In genomic region chr3:12797124-12797891, GRCh38 we compare ENCODE assay signal across 9 cellular contexts. TPM values are rescaled to one million over a fixed set of nuclear protein-coding genes. Genes with fewer than 3 reads are reported as not detected.
A peak's percentile ranks its signal among the peaks of the same experiment; 100 is the strongest.
DNase-seq lines count a peak whose midpoint lies in the region; ATAC-seq and TF ChIP-seq lines count a peak whose summit lies in the region.
"Had no signal": no experiment of that assay in that cellular context is flagged by ENCODE, and none has a peak within 500 bp of the region (broad histone marks: within the 10 kb centered on the region; RNA-seq: fewer than 3 reads in every experiment).

No MANE protein-coding gene starts in this region.

- peaks cover 31% of the 10 kb centered on the region for H3K4me1 ChIP-seq in testis

- H3K4me3 ChIP-seq in astrocyte of the spinal cord (ENCODE audit: low read depth, low read length) (peak overlapping the region; percentile 72), kidney epithelial cell (ENCODE audit: low read depth, low read length) (peak overlapping the region; percentile 43), testis (peak overlapping the region; percentile 70 to 92)

- no peaks in the 10 kb centered on the region for H3K4me1 Mint-ChIP-seq in T-helper 1 cell treated with Interleukin-12 subunit alpha and Interleukin-12 subunit beta and Interleukin-4 antibody, amounts not matched to agents 30 μg/mL and 1 μg/mL, for 36 hours (ENCODE audit: low read depth)

- peak overlapping the region; percentile 90 to 95 for H3K27ac ChIP-seq in testis
- H3K27ac ChIP-seq: C4-2B had no signal

- H3K27me3 ChIP-seq in kidney epithelial cell (ENCODE audit: control insufficient read depth, insufficient read depth, low read length) (no peaks in the 10 kb centered on the region), testis (no peaks in the 10 kb centered on the region)

- DNase-seq in T-helper 1 cell (no peak), astrocyte of the spinal cord (ENCODE audit: low read depth, low spot score) (no peak), kidney epithelial cell (ENCODE audit: low read depth) (no peak), testis (no peak), ureter (ENCODE audit: low spot score) (no peak), DMS 273 treated with DMSO at 0.1 percent for 48 hours (lab: John Stamatoyannopoulos, UW) (no peak)

- TF ChIP-seq CTCF in astrocyte of the spinal cord (IDR thresholded peaks at IDR 0.05; ENCODE audit: low read depth, low read length) (no peak), kidney epithelial cell (IDR thresholded peaks at IDR 0.05; ENCODE audit: insufficient read depth, low read length, poor library complexity, severe bottlenecking) (no peak), testis (IDR thresholded peaks at IDR 0.05) (no peak)

- peaks cover 37% of the 10 kb centered on the region for H3K27me3 Mint-ChIP-seq in T-helper 1 cell treated with Interleukin-12 subunit alpha and Interleukin-12 subunit beta and Interleukin-4 antibody, amounts not matched to agents 30 μg/mL and 1 μg/mL, for 36 hours (ENCODE audit: low read depth)

- in situ Hi-C loops in astrocyte of the spinal cord (cut with HindIII; ENCODE audit: low sequenced_read_pairs): no loop called here

- WGBS in testis, 2 donors: 22 to 27% methylated on average over 14 to 16 of the region's 17 CpGs

- no peak overlapping the region for H3K27ac Mint-ChIP-seq in T-helper 1 cell treated with Interleukin-12 subunit alpha and Interleukin-12 subunit beta and Interleukin-4 antibody, amounts not matched to agents 30 μg/mL and 1 μg/mL, for 36 hours

- no peaks in the 10 kb centered on the region for H3K9me3 ChIP-seq in testis

- TF ChIP-seq POLR2A in testis (IDR thresholded peaks at IDR 0.05): no peak

- H3K9me3 Mint-ChIP-seq in T-helper 1 cell treated with Interleukin-12 subunit alpha and Interleukin-12 subunit beta and Interleukin-4 antibody, amounts not matched to agents 30 μg/mL and 1 μg/mL, for 36 hours: no peaks in the 10 kb centered on the region

- intact Hi-C loops in testis (cut with DNase I; ENCODE audit: low total_unique reads): no loop called here

- H3K36me3 ChIP-seq in kidney epithelial cell (ENCODE audit: control insufficient read depth, insufficient read depth, low read length) (no peaks in the 10 kb centered on the region), testis (ENCODE audit: low read depth, missing control alignments) (no peaks in the 10 kb centered on the region)

- no peak for ATAC-seq in HG02759 (IDR thresholded peaks at IDR 0.05; ENCODE audit: unreplicated experiment)

- H3K36me3 Mint-ChIP-seq in T-helper 1 cell treated with Interleukin-12 subunit alpha and Interleukin-12 subunit beta and Interleukin-4 antibody, amounts not matched to agents 30 μg/mL and 1 μg/mL, for 36 hours (ENCODE audit: low read depth): peaks cover 1% of the 10 kb centered on the region

- H3K4me3 Mint-ChIP-seq in T-helper 1 cell treated with Interleukin-12 subunit alpha and Interleukin-12 subunit beta and Interleukin-4 antibody, amounts not matched to agents 30 μg/mL and 1 μg/mL, for 36 hours: peak overlapping the region; percentile 14

RNA-seq across cellular contexts. Expression of gene CAND2, which starts 0.8 kb away (rescaled TPM):
- 1.4 and 2.6 TPM in 2 replicates for total RNA-seq in kidney epithelial cell
- total RNA-seq in testis: 100 to 1,000 TPM; 118 to 128 TPM
- polyA plus RNA-seq in testis (ENCODE audit: insufficient read depth, low read depth, low replicate concordance): 38.0 TPM
- 13.7 TPM for total RNA-seq in ureter

RNA-seq across cellular contexts. Expression of gene TMEM40, which starts 38.2 kb away (rescaled TPM):
- 5.3 and 7.9 TPM in 2 replicates for total RNA-seq in kidney epithelial cell
- 1 to 10 TPM; 1.5 to 1.7 TPM for total RNA-seq in testis
- 0.96 TPM for polyA plus RNA-seq in testis (ENCODE audit: insufficient read depth, low read depth, low replicate concordance)
- total RNA-seq in ureter: 63.3 TPM

RNA-seq across cellular contexts. Expression of gene RPL32, which starts 44.1 kb away (rescaled TPM):
- total RNA-seq in kidney epithelial cell (1,891 and 3,423 TPM in 2 replicates), testis (100 to 1,000 TPM; 435 to 713 TPM), ureter (2,253 TPM)
- polyA plus RNA-seq in testis (ENCODE audit: insufficient read depth, low read depth, low replicate concordance): 1,578 TPM
